In genomic region chr15:79673416-79674123, GRCh38 we compare ENCODE assay signal across 7 cellular contexts.
A peak's percentile ranks its signal among the peaks of the same experiment; 100 is the strongest.
DNase-seq lines count a peak whose midpoint lies in the region; ATAC-seq lines count a peak whose summit lies in the region.

No MANE protein-coding gene starts in this region.

- POLR2A ChIA-PET in CD8-positive, alpha-beta memory T cell (lab: Charles Lee): no interaction called here

- no peak overlapping the region for H3K4me3 Mint-ChIP-seq in CD8-positive, alpha-beta memory T cell

- H3K36me3 ChIP-seq in neuronal stem cell (replicated peaks in 1 of 2; ENCODE audit: control insufficient read depth in 2 of 2, insufficient read depth in 2 of 2, low read length in 2 of 2): no peaks in the 10 kb centered on the region
- no peaks in the 10 kb centered on the region for H3K36me3 ChIP-seq in CD8-positive, alpha-beta memory T cell (ENCODE audit: insufficient read depth, low read length)

- no peak overlapping the region for H2BK15ac ChIP-seq in neuronal stem cell (ENCODE audit: low read length)

- no peak overlapping the region for H2BK12ac ChIP-seq in neuronal stem cell (ENCODE audit: low read length)

- no peaks in the 10 kb centered on the region for H3K9me3 ChIP-seq in neuronal stem cell (replicated peaks in 1 of 2; ENCODE audit: control insufficient read depth in 2 of 2, insufficient read depth in 1 of 2, low read depth in 1 of 2, low read length in 2 of 2)
- H3K9me3 ChIP-seq in CD8-positive, alpha-beta memory T cell (ENCODE audit: low read length): no peaks in the 10 kb centered on the region

- H3K79me1 ChIP-seq in neuronal stem cell (ENCODE audit: low read depth, low read length): no peaks in the 10 kb centered on the region

- H3K27me3 Mint-ChIP-seq in CD8-positive, alpha-beta memory T cell: peaks cover 11 to 44% of the 10 kb centered on the region in 2 donors

- peak; percentile 81 for ATAC-seq in HG02973 (IDR thresholded peaks at IDR 0.05; ENCODE audit: unreplicated experiment)

- H3K4me1 Mint-ChIP-seq in CD8-positive, alpha-beta memory T cell: no peaks in the 10 kb centered on the region

- H2BK120ac ChIP-seq in neuronal stem cell (ENCODE audit: low read depth, low read length): no peak overlapping the region

- H3K4me3 ChIP-seq in neuronal stem cell (ENCODE audit: low read length in 2 of 2): no peak overlapping the region
- no peak overlapping the region for H3K4me3 ChIP-seq in CD8-positive, alpha-beta memory T cell (ENCODE audit: low read length)

- peak; percentile 37 for DNase-seq in GM19240 (ENCODE audit: insufficient read length, low spot score)
- DNase-seq in T1000 (lab: John Stamatoyannopoulos, UW): peak; percentile 8
- DNase-seq in neuronal stem cell (ENCODE audit: low spot score): no peak
- no peak for DNase-seq in NCI-H82 treated with DMSO at 0.1 percent for 48 hours (lab: John Stamatoyannopoulos, UW; ENCODE audit: unreplicated experiment)
- DNase-seq in CD8-positive, alpha-beta memory T cell: no peak
- DNase-seq in NCI-H146 treated with DMSO at 0.1 percent for 48 hours (lab: John Stamatoyannopoulos, UW; ENCODE audit: unreplicated experiment): no peak

- CTCF ChIA-PET in CD8-positive, alpha-beta memory T cell (lab: Charles Lee): no interaction called here

- no peak overlapping the region for H3K23ac ChIP-seq in neuronal stem cell (ENCODE audit: low read depth, low read length, poor library complexity)

- H3K9me3 Mint-ChIP-seq in CD8-positive, alpha-beta memory T cell: peaks cover 0 to 2% (median 0%) of the 10 kb centered on the region in 5 donors

- no peak overlapping the region for H4K8ac ChIP-seq in neuronal stem cell (ENCODE audit: low read depth, low read length)

- H4K91ac ChIP-seq in neuronal stem cell (ENCODE audit: low read depth, low read length, poor library complexity): no peak overlapping the region

- H3K36me3 Mint-ChIP-seq in CD8-positive, alpha-beta memory T cell: no peaks in the 10 kb centered on the region

- peak overlapping the region; percentile 39 for H2AFZ ChIP-seq in neuronal stem cell (ENCODE audit: low read length)

- H3K27ac ChIP-seq in neuronal stem cell (replicated peaks; ENCODE audit: low read length): no peak overlapping the region
- no peak overlapping the region for H3K27ac ChIP-seq in CD8-positive, alpha-beta memory T cell (ENCODE audit: low read depth, low read length)

- H2BK5ac ChIP-seq in neuronal stem cell (ENCODE audit: low read length): no peak overlapping the region

- H3K9ac ChIP-seq in neuronal stem cell (ENCODE audit: low read depth, low read length, poor library complexity): no peak overlapping the region

- no peak overlapping the region for H3K4ac ChIP-seq in neuronal stem cell (ENCODE audit: low read length)

- no peak overlapping the region for H2AK5ac ChIP-seq in neuronal stem cell (ENCODE audit: low read depth, low read length)

- no peaks in the 10 kb centered on the region for H3K27me3 ChIP-seq in neuronal stem cell (ENCODE audit: control insufficient read depth in 3 of 3, insufficient read depth in 3 of 3, low read depth in 1 of 3, low read length in 3 of 3)
- no peaks in the 10 kb centered on the region for H3K27me3 ChIP-seq in CD8-positive, alpha-beta memory T cell (ENCODE audit: insufficient read depth, low read length, poor library complexity, severe bottlenecking)

- WGBS in neuronal stem cell (ENCODE audit: extremely low coverage in 2 of 2, insufficient read length in 2 of 2, insufficient replicate concordance in 1 of 2), 2 donors: no CpG with 5 or more reads among the region's 4 CpGs

- peaks cover 0 to 4% of the 10 kb centered on the region in 2 donors for H3K4me1 ChIP-seq in neuronal stem cell (ENCODE audit: control insufficient read depth in 2 of 2, insufficient read depth in 1 of 2, low read depth in 1 of 2, low read length in 2 of 2)
- H3K4me1 ChIP-seq in CD8-positive, alpha-beta memory T cell (ENCODE audit: insufficient read depth, low read length): no peaks in the 10 kb centered on the region

- H3K27ac Mint-ChIP-seq in CD8-positive, alpha-beta memory T cell: no peak overlapping the region

- no peak overlapping the region for H3K14ac ChIP-seq in neuronal stem cell (ENCODE audit: low read length)

- no peak overlapping the region for H3K18ac ChIP-seq in neuronal stem cell (ENCODE audit: low read length)

- no peak overlapping the region for H3K4me2 ChIP-seq in neuronal stem cell (ENCODE audit: insufficient read depth, low read length, poor library complexity, severe bottlenecking)

Comparison
In these comparisons a context has a peak if more than half of its experiments do, and no peak if none do; other contexts are left out.
1. DNase-seq: peak in GM19240 (single experiment) and T1000 (single experiment); none in neuronal stem cell (single experiment), NCI-H82 treated with DMSO at 0.1 percent for 48 hours (single experiment), CD8-positive, alpha-beta memory T cell (0 of 5) and NCI-H146 treated with DMSO at 0.1 percent for 48 hours (single experiment).